ENCODE assay signal across 27 cellular contexts in the genomic region with DNA sequence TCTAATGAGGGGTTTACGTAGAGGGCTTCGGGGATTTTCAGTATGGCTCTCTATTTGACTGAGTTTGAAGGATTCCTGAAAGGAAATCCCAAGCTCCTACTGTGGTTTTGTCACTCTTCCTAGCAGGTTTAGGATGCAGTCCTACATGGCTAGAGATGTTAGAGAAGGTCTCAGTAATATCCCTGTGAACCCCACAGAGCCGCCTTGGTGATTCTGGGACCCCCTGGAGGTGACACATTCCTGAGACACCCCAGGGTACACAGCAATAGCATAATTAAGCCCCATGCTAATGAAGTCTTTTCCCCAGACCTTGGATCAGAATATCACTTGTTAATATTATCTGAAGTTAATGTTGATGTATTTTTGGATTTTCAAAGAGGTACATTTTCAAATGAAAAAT.
DNase-seq lines count a peak whose midpoint lies in the region; TF ChIP-seq lines count a peak whose summit lies in the region.
"Had no signal": no experiment of that assay in that cellular context is flagged by ENCODE, and none has a peak within 500 bp of the region (broad histone marks: within the 10 kb centered on the region; RNA-seq: fewer than 3 reads in every experiment).

No MANE protein-coding gene starts in this region.

- POLR2A ChIA-PET in RWPE1 (lab: Yijun Ruan, JAX; ENCODE audit: low non-redundant PET), result no interaction called here

- H3K4me3 ChIP-seq in SJSA1 (no peak overlapping the region), mesendoderm (ENCODE audit: low read length) (no peak overlapping the region), smooth muscle cell (no peak overlapping the region)
- H3K4me3 ChIP-seq: GM12878, K562, PC-9 had no signal

- H3K36me3 Mint-ChIP-seq in HFFc6 (ENCODE audit: low read depth), result peaks cover 2% of the 10 kb centered on the region
- H3K36me3 Mint-ChIP-seq: CD8-positive, alpha-beta T cell had no signal

- H3K9ac ChIP-seq in mesendoderm (ENCODE audit: low read length) (no peak overlapping the region), smooth muscle cell (ENCODE audit: low read depth) (peak overlapping the region; percentile 65)
- H3K9ac ChIP-seq: SK-N-SH had no signal

- H3K27me3 ChIP-seq in SJSA1 (replicated peaks), result no peaks in the 10 kb centered on the region
- H3K27me3 ChIP-seq in mesendoderm (ENCODE audit: insufficient read depth, low read length, poor library complexity), result no peaks in the 10 kb centered on the region
- H3K27me3 ChIP-seq in smooth muscle cell (ENCODE audit: low read depth), result no peaks in the 10 kb centered on the region

- H2BK15ac ChIP-seq in mesendoderm (replicated peaks; ENCODE audit: low read depth), result no peak overlapping the region

- peak overlapping the region; percentile 97 for H3K27ac Mint-ChIP-seq in HFFc6
- H3K27ac Mint-ChIP-seq: B cell; CD8-positive, alpha-beta T cell had no signal

- H3K23ac ChIP-seq in mesendoderm (ENCODE audit: low read length), result no peak overlapping the region

- H2BK5ac ChIP-seq in mesendoderm (ENCODE audit: low read length), result no peak overlapping the region

- no peak overlapping the region for H3K4ac ChIP-seq in mesendoderm (ENCODE audit: low read depth, low read length)

- WGBS in mesendoderm (ENCODE audit: extremely low coverage, insufficient coverage, low lambda C conversion rate), result no CpG with 5 or more reads among the region's 3 CpGs
- WGBS in smooth muscle cell (ENCODE audit: low lambda C conversion rate), result 79% methylated on average over 3 of the region's 3 CpGs

- H3K27ac ChIP-seq in SJSA1, result peak overlapping the region; percentile 88
- H3K27ac ChIP-seq in mesendoderm (ENCODE audit: low read depth, low read length), result no peak overlapping the region
- peak overlapping the region; percentile 97 for H3K27ac ChIP-seq in smooth muscle cell (ENCODE audit: low read depth)
- no peak overlapping the region for H3K27ac ChIP-seq in RWPE1
- H3K27ac ChIP-seq: C4-2B, PC-9 had no signal

- peaks cover 49% of the 10 kb centered on the region for H3K4me1 ChIP-seq in SJSA1 (replicated peaks)
- H3K4me1 ChIP-seq in mesendoderm (ENCODE audit: control insufficient read depth, low read depth, low read length), result peaks cover 7% of the 10 kb centered on the region
- H3K4me1 ChIP-seq in smooth muscle cell (ENCODE audit: low read depth), result peaks cover 8% of the 10 kb centered on the region
- H3K4me1 ChIP-seq: Caco-2 had no signal

- H4K5ac ChIP-seq in mesendoderm (ENCODE audit: low read length), result no peak overlapping the region

- TF ChIP-seq CTCF in HFFc6 (IDR thresholded peaks at IDR 0.05) (no peak), smooth muscle cell (IDR thresholded peaks at IDR 0.05; ENCODE audit: borderline replicate concordance, insufficient read depth, poor library complexity, severe bottlenecking) (no peak), RWPE1 (conservative IDR thresholded peaks at IDR 0.05; ENCODE audit: low read depth) (no peak)

- CTCF ChIA-PET in RWPE1 (lab: Yijun Ruan, JAX), result no interaction called here

- peaks cover 70% of the 10 kb centered on the region for H3K4me1 Mint-ChIP-seq in HFFc6 (ENCODE audit: low read depth)
- H3K4me1 Mint-ChIP-seq: B cell had no signal

- H3K79me1 ChIP-seq in mesendoderm (ENCODE audit: low read length), result no peaks in the 10 kb centered on the region

- H3K4me2 ChIP-seq in mesendoderm (ENCODE audit: low read length) (no peak overlapping the region), smooth muscle cell (peak overlapping the region; percentile 76)
- H3K4me2 ChIP-seq: PC-9, SK-N-SH had no signal

- no peak overlapping the region for H3K56ac ChIP-seq in mesendoderm (ENCODE audit: low read length)

- peak overlapping the region; percentile 82 for H3K4me3 Mint-ChIP-seq in HFFc6
- H3K4me3 Mint-ChIP-seq: B cell; CD8-positive, alpha-beta T cell had no signal

- DNase-seq in HFFc6, result no peak
- DNase-seq in SJSA1 (ENCODE audit: low read depth in 1 of 2, low spot score in 2 of 2), result no peak
- peak; percentile 26 for DNase-seq in mesendoderm
- no peak for DNase-seq in smooth muscle cell (lab: John Stamatoyannopoulos, UW; ENCODE audit: unreplicated experiment)
- no peak for DNase-seq in DMS53 (lab: John Stamatoyannopoulos, UW)
- no peak for DNase-seq in SKM-1 (lab: John Stamatoyannopoulos, UW; ENCODE audit: unreplicated experiment)
- DNase-seq in RWPE1 (ENCODE audit: low spot score), result no peak
- DNase-seq: Caco-2; CD8-positive, alpha-beta T cell; DMS79; EL; GDM1; Kasumi-1; MV-4-11; NCI-H1105; NCI-H1436 treated with DMSO at 0.1 percent for 48 hours; NCI-H187 treated with DMSO at 0.1 percent for 48 hours; NCI-H446 treated with DMSO at 0.1 percent for 48 hours; NCI-H526; NCI-H82; PC-9; SHP77; SK-N-SH had no signal

- no peak overlapping the region for H2BK120ac ChIP-seq in mesendoderm (ENCODE audit: low read depth, low read length)

- no peak overlapping the region for H2AFZ ChIP-seq in smooth muscle cell (ENCODE audit: low read depth)
- H2AFZ ChIP-seq: PC-9 had no signal

- peaks cover 10% of the 10 kb centered on the region for H3K9me3 Mint-ChIP-seq in HFFc6
- H3K9me3 Mint-ChIP-seq: CD8-positive, alpha-beta T cell had no signal

- H2AK5ac ChIP-seq in mesendoderm (ENCODE audit: low read length), result no peak overlapping the region

- H3K79me2 ChIP-seq in mesendoderm (ENCODE audit: control insufficient read depth, insufficient read depth, low read length), result no peaks in the 10 kb centered on the region
- H3K79me2 ChIP-seq in smooth muscle cell (ENCODE audit: low read depth), result no peaks in the 10 kb centered on the region

- H4K8ac ChIP-seq in mesendoderm (ENCODE audit: low read depth, low read length), result no peak overlapping the region

- H3K36me3 ChIP-seq in SJSA1 (no peaks in the 10 kb centered on the region; the same call in 1 of the 2 replicates), mesendoderm (ENCODE audit: control insufficient read depth, insufficient read depth, low read length) (no peaks in the 10 kb centered on the region), smooth muscle cell (ENCODE audit: low read depth) (no peaks in the 10 kb centered on the region)

- H3F3A ChIP-seq in smooth muscle cell (ENCODE audit: low read depth), result peaks cover 6% of the 10 kb centered on the region

- no peaks in the 10 kb centered on the region for H4K20me1 ChIP-seq in smooth muscle cell (ENCODE audit: low read depth)

- no peak overlapping the region for H3K18ac ChIP-seq in mesendoderm (ENCODE audit: low read length)

- no peaks in the 10 kb centered on the region for H3K27me3 Mint-ChIP-seq in HFFc6 (ENCODE audit: insufficient read depth)

- no peaks in the 10 kb centered on the region for H3K9me3 ChIP-seq in SJSA1 (replicated peaks)
- no peaks in the 10 kb centered on the region for H3K9me3 ChIP-seq in smooth muscle cell (replicated peaks; ENCODE audit: low read depth)
- H3K9me3 ChIP-seq: Caco-2 had no signal

Comparison
In these comparisons a context has a peak if more than half of its experiments do, and no peak if none do; other contexts are left out.
1. H3K27ac ChIP-seq: peak in SJSA1 (single experiment) and smooth muscle cell (single experiment); none in mesendoderm (single experiment) and RWPE1 (single experiment).